13 cellular contexts compared by ENCODE assay signal in genomic region chr10:14562615-14563214, GRCh38.
DNase-seq lines count a peak whose midpoint lies in the region; TF ChIP-seq lines count a peak whose summit lies in the region.
"Had no signal": no experiment of that assay in that cellular context is flagged by ENCODE, and none has a peak within 500 bp of the region (broad histone marks: within the 10 kb centered on the region; RNA-seq: fewer than 3 reads in every experiment).

No MANE protein-coding gene starts in this region.

- CTCF ChIA-PET in activated naive CD4-positive, alpha-beta T cell treated with anti-CD3 and anti-CD28 coated beads, Interleukin-2, amount 10 ng/mL, durations not matched to agents 7 days and 5 days (lab: Charles Lee) = interaction anchor here (0.6 to 4.1 kb wide), 6 partner anchors 10 to 668 kb away, joined by 3 to 18 read pairs (median 3); no protein-coding TSS in a partner anchor
- CTCF ChIA-PET in activated CD4-positive, alpha-beta memory T cell treated with anti-CD3 and anti-CD28 coated beads for 36 hours (lab: Charles Lee) = interaction anchor here (1.0 to 2.7 kb wide), 9 partner anchors 8 to 275 kb away, joined by 3 to 11 read pairs (median 5); partner anchors contain the start of genes CDNF, HSPA14 and MSANTD7

- no peaks in the 10 kb centered on the region for H3K9me3 ChIP-seq in prostate gland
- H3K9me3 ChIP-seq: BE2C had no signal

- H3K27me3 ChIP-seq in layer of hippocampus (ENCODE audit: control insufficient read depth, insufficient read depth, low read length) = no peaks in the 10 kb centered on the region
- no peaks in the 10 kb centered on the region for H3K27me3 ChIP-seq in prostate gland (replicated peaks; ENCODE audit: insufficient read depth)
- H3K27me3 ChIP-seq: BE2C had no signal

- H3K4me1 ChIP-seq in prostate gland (replicated peaks) = no peaks in the 10 kb centered on the region
- H3K4me1 ChIP-seq: BE2C had no signal

- WGBS in prostate gland = 56% methylated on average over 6 of the region's 6 CpGs

- peaks cover 55% of the 10 kb centered on the region for H3K36me3 Mint-ChIP-seq in activated naive CD4-positive, alpha-beta T cell treated with anti-CD3 and anti-CD28 coated beads, Interleukin-2, amount 10 ng/mL, durations not matched to agents 7 days and 5 days
- peaks cover 30% of the 10 kb centered on the region for H3K36me3 Mint-ChIP-seq in activated CD4-positive, alpha-beta memory T cell treated with anti-CD3 and anti-CD28 coated beads for 36 hours

- no peak for TF ChIP-seq CTCF in prostate gland (IDR thresholded peaks at IDR 0.05)

- no peaks in the 10 kb centered on the region for H3K36me3 ChIP-seq in prostate gland

- no peaks in the 10 kb centered on the region for H3K27me3 Mint-ChIP-seq in activated naive CD4-positive, alpha-beta T cell treated with anti-CD3 and anti-CD28 coated beads, Interleukin-2, amount 10 ng/mL, durations not matched to agents 7 days and 5 days
- H3K27me3 Mint-ChIP-seq in activated CD4-positive, alpha-beta memory T cell treated with anti-CD3 and anti-CD28 coated beads for 36 hours = no peaks in the 10 kb centered on the region

- no peak for TF ChIP-seq POLR2A in prostate gland (IDR thresholded peaks at IDR 0.05)

- no peak overlapping the region for H3K4me3 ChIP-seq in prostate gland

- H3K4me3 Mint-ChIP-seq in activated naive CD4-positive, alpha-beta T cell treated with anti-CD3 and anti-CD28 coated beads, Interleukin-2, amount 10 ng/mL, durations not matched to agents 7 days and 5 days = peak overlapping the region; percentile 55
- H3K4me3 Mint-ChIP-seq in activated CD4-positive, alpha-beta memory T cell treated with anti-CD3 and anti-CD28 coated beads for 36 hours = peak overlapping the region; percentile 49

- no peak for DNase-seq in activated naive CD4-positive, alpha-beta T cell treated with anti-CD3 and anti-CD28 coated beads, Interleukin-2, amount 10 ng/mL, durations not matched to agents 7 days and 5 days
- no peak for DNase-seq in activated naive CD4-positive, alpha-beta T cell treated with anti-CD3 and anti-CD28 coated beads, Interleukin-2, amount 50 U/mL, for 16 hours
- DNase-seq in activated CD4-positive, alpha-beta memory T cell treated with anti-CD3 and anti-CD28 coated beads for 36 hours = no peak
- DNase-seq in ureter (ENCODE audit: low spot score) (peak; percentile 17), prostate gland (ENCODE audit: low spot score) (no peak), iPS-NIHi11 (ENCODE audit: low spot score) (no peak), midbrain (lab: John Stamatoyannopoulos, UW) (no peak)
- DNase-seq: activated CD8-positive, alpha-beta memory T cell treated with anti-CD3 and anti-CD28 coated beads, Interleukin-2, amount 50 U/mL, for 4 hours; BE2C; HCEC 1CT; NCI-H1048; NCI-H774 had no signal

- H3K4me1 Mint-ChIP-seq in activated naive CD4-positive, alpha-beta T cell treated with anti-CD3 and anti-CD28 coated beads, Interleukin-2, amount 10 ng/mL, durations not matched to agents 7 days and 5 days = peaks cover 91% of the 10 kb centered on the region
- H3K4me1 Mint-ChIP-seq in activated CD4-positive, alpha-beta memory T cell treated with anti-CD3 and anti-CD28 coated beads for 36 hours (ENCODE audit: low read depth) = peaks cover 91% of the 10 kb centered on the region

- peak overlapping the region; percentile 97 for H3K27ac Mint-ChIP-seq in activated naive CD4-positive, alpha-beta T cell treated with anti-CD3 and anti-CD28 coated beads, Interleukin-2, amount 10 ng/mL, durations not matched to agents 7 days and 5 days
- peak overlapping the region; percentile 90 for H3K27ac Mint-ChIP-seq in activated CD4-positive, alpha-beta memory T cell treated with anti-CD3 and anti-CD28 coated beads for 36 hours

- POLR2A ChIA-PET in activated CD4-positive, alpha-beta memory T cell treated with anti-CD3 and anti-CD28 coated beads for 36 hours (lab: Charles Lee) = interaction anchor here (1.0 to 2.8 kb wide), 7 partner anchors 10 to 275 kb away, joined by 3 to 11 read pairs (median 7); partner anchors contain the start of genes CDNF, HSPA14 and MSANTD7

- peaks cover 11% of the 10 kb centered on the region for H3K9me3 Mint-ChIP-seq in activated naive CD4-positive, alpha-beta T cell treated with anti-CD3 and anti-CD28 coated beads, Interleukin-2, amount 10 ng/mL, durations not matched to agents 7 days and 5 days
- H3K9me3 Mint-ChIP-seq in activated CD4-positive, alpha-beta memory T cell treated with anti-CD3 and anti-CD28 coated beads for 36 hours = no peaks in the 10 kb centered on the region

- H3K27ac ChIP-seq in layer of hippocampus (ENCODE audit: low read depth, low read length) (peak overlapping the region; percentile 56), prostate gland (no peak overlapping the region)

- intact Hi-C loops in activated CD4-positive, alpha-beta memory T cell treated with anti-CD3 and anti-CD28 coated beads for 36 hours (cut with micrococcal nuclease) = loop anchor here (1.0 to 10.0 kb wide), 5 partner anchors 9 to 390 kb away; partner anchors contain the start of genes DCLRE1C and SUV39H2
- intact Hi-C loops in prostate gland (cut with DNase I) = no loop called here
